12 cellular contexts compared by ENCODE assay signal in the genomic region with DNA sequence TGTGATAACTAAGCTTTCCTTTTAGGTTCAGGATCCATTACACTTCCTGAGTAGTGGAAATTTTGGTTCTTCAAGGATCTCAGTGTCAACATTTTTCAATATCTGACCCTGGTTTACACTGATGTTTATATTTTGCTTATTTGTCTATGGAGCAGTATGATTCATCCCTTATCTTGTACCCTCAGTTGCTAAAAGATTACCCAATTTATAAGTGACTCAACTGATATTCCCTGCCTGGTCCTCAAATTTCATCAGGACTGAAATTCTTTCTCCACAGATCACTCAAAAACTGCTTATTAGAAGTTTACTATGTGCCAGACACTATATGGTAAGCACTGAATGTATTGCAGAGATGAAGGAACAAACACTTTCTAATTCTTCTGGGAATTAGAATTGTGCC.
"Had no signal": no experiment of that assay in that cellular context is flagged by ENCODE, and none has a peak within 500 bp of the region (broad histone marks: within the 10 kb centered on the region; RNA-seq: fewer than 3 reads in every experiment).

No MANE protein-coding gene starts in this region.

- H3K4me3 ChIP-seq: lung, tibial nerve had no signal

- H3K36me3 ChIP-seq: neutrophil, tibial nerve had no signal

- H3K4me1 ChIP-seq: tibial nerve had no signal

- H3K27me3 ChIP-seq: neutrophil, tibial nerve had no signal

- H3K27ac ChIP-seq: epithelial cell of prostate, neutrophil, tibial nerve had no signal

- DNase-seq: activated CD4-positive, alpha-beta memory T cell treated with anti-CD3 and anti-CD28 coated beads, Interleukin-2, amount 10 ng/mL, durations not matched to agents 7 days and 5 days; activated naive CD8-positive, alpha-beta T cell treated with anti-CD3 and anti-CD28 coated beads, Interleukin-2, amount 50 U/mL, for 24 hours; activated T-cell treated with anti-CD3 and anti-CD28 coated beads, Interleukin-2, amount 50 U/mL, for 72 hours; effector memory CD4-positive, alpha-beta T cell; glutamatergic neuron; left colon; naive thymus-derived CD4-positive, alpha-beta T cell; right cardiac atrium had no signal

- H3K9me3 ChIP-seq: neutrophil, tibial nerve had no signal
